ENCODE assay signal across 8 cellular contexts in genomic region chr7:65731562-65732035, GRCh38.
DNase-seq lines count a peak whose midpoint lies in the region; ATAC-seq and TF ChIP-seq lines count a peak whose summit lies in the region.

No MANE protein-coding gene starts in this region.

- POLR2A ChIA-PET in CD4-positive, alpha-beta T cell (lab: Charles Lee): no interaction called here
- POLR2A ChIA-PET in naive thymus-derived CD8-positive, alpha-beta T cell (lab: Charles Lee): interaction anchor here (1.1 kb wide), 1 partner anchor 19 kb away, joined by 3 read pairs; no protein-coding TSS in a partner anchor

- no peak for TF ChIP-seq CTCF in CD4-positive, alpha-beta T cell (IDR thresholded peaks at IDR 0.05)
- TF ChIP-seq CTCF in endodermal cell (conservative IDR thresholded peaks at IDR 0.05): peak; percentile 72

- H3K9ac ChIP-seq in endodermal cell (ENCODE audit: extremely low read depth, low read length, poor library complexity, severe bottlenecking): peak overlapping the region; percentile 4

- H3K9me3 Mint-ChIP-seq in CD4-positive, alpha-beta T cell: no peaks in the 10 kb centered on the region
- no peaks in the 10 kb centered on the region for H3K9me3 Mint-ChIP-seq in endodermal cell
- H3K9me3 Mint-ChIP-seq in naive thymus-derived CD8-positive, alpha-beta T cell: no peaks in the 10 kb centered on the region

- DNase-seq in CD4-positive, alpha-beta T cell: peak in 2 of 10 experiments; percentile 0 to 2
- DNase-seq in NCI-H2227 treated with DMSO at 0.1 percent for 48 hours (lab: John Stamatoyannopoulos, UW): peak; percentile 37
- peak; percentile 83 for DNase-seq in endodermal cell
- DNase-seq in naive thymus-derived CD8-positive, alpha-beta T cell: peak in 4 of 10 donors; percentile 8 to 19 (median 17)
- no peak for DNase-seq in DMS 273 treated with DMSO at 0.1 percent for 48 hours (lab: John Stamatoyannopoulos, UW)
- DNase-seq in aorta: no peak
- no peak for DNase-seq in glomerular visceral epithelial cell (ENCODE audit: extremely low spot score)

- CTCF ChIA-PET in CD4-positive, alpha-beta T cell (lab: Charles Lee): no interaction called here

- H3K4me1 Mint-ChIP-seq in CD4-positive, alpha-beta T cell (ENCODE audit: low read depth): peaks cover 5% of the 10 kb centered on the region
- peaks cover 3% of the 10 kb centered on the region for H3K4me1 Mint-ChIP-seq in endodermal cell
- H3K4me1 Mint-ChIP-seq in naive thymus-derived CD8-positive, alpha-beta T cell: peaks cover 2 to 11% (median 8%) of the 10 kb centered on the region in 4 donors

- peak overlapping the region; percentile 71 for H3K4me3 ChIP-seq in endodermal cell (ENCODE audit: low read length)
- H3K4me3 ChIP-seq in aorta (ENCODE audit: low read length in 2 of 2): no peak overlapping the region

- 18 to 26% methylated on average over 16 to 27 of the region's 27 CpGs for WGBS in endodermal cell (ENCODE audit: insufficient coverage in 1 of 2, insufficient read length in 1 of 2), 2 experiments
- 26 to 32% methylated on average over 26 to 27 of the region's 27 CpGs for WGBS in aorta, 2 donors

- peaks cover 2% of the 10 kb centered on the region for H3K36me3 ChIP-seq in endodermal cell (ENCODE audit: control insufficient read depth, insufficient read depth, low read length)
- H3K36me3 ChIP-seq in aorta (ENCODE audit: control insufficient read depth in 1 of 2, insufficient read depth in 2 of 2, low read length in 1 of 2): peaks cover 0 to under 1% of the 10 kb centered on the region in 2 donors

- peak; percentile 59 for ATAC-seq in CD4-positive, alpha-beta T cell (ENCODE audit: poor library complexity)
- ATAC-seq in naive thymus-derived CD8-positive, alpha-beta T cell: peak; percentile 57 to 76
- ATAC-seq in aorta (ENCODE audit: low FRiP score): no peak
- ATAC-seq in GM21390 (IDR thresholded peaks at IDR 0.05; ENCODE audit: unreplicated experiment): no peak

- intact Hi-C loops in CD4-positive, alpha-beta T cell (cut with DNase I, micrococcal nuclease): no loop called here
- intact Hi-C loops in aorta (cut with DNase I): no loop called here

- H3K27ac Mint-ChIP-seq in CD4-positive, alpha-beta T cell: no peak overlapping the region
- peak overlapping the region; percentile 49 for H3K27ac Mint-ChIP-seq in endodermal cell
- peak overlapping the region in 1 of 10 donors; percentile 70 for H3K27ac Mint-ChIP-seq in naive thymus-derived CD8-positive, alpha-beta T cell

- peaks cover 9% of the 10 kb centered on the region for H3K36me3 Mint-ChIP-seq in CD4-positive, alpha-beta T cell (ENCODE audit: low read depth)
- peaks cover 3% of the 10 kb centered on the region for H3K36me3 Mint-ChIP-seq in endodermal cell (ENCODE audit: low read depth)
- peaks cover 0 to 30% (median 0%) of the 10 kb centered on the region in 3 donors for H3K36me3 Mint-ChIP-seq in naive thymus-derived CD8-positive, alpha-beta T cell

- H3K4me1 ChIP-seq in endodermal cell (ENCODE audit: control insufficient read depth, insufficient read depth, low read length) (no peaks in the 10 kb centered on the region), aorta (ENCODE audit: control insufficient read depth in 1 of 2, insufficient read depth in 2 of 2, low read length in 2 of 2) (no peaks in the 10 kb centered on the region)

- peak overlapping the region; percentile 48 for H3K4me3 Mint-ChIP-seq in CD4-positive, alpha-beta T cell
- peak overlapping the region; percentile 49 for H3K4me3 Mint-ChIP-seq in endodermal cell
- H3K4me3 Mint-ChIP-seq in naive thymus-derived CD8-positive, alpha-beta T cell: peak overlapping the region in 7 of 10 donors; percentile 53 to 84 (median 80)

- H3K27ac ChIP-seq in CD4-positive, alpha-beta T cell (ENCODE audit: low read depth, low read length): no peak overlapping the region
- H3K27ac ChIP-seq in endodermal cell (ENCODE audit: low read depth, low read length) (no peak overlapping the region), aorta (ENCODE audit: low read depth in 1 of 2, low read length in 2 of 2) (no peak overlapping the region)

- no peaks in the 10 kb centered on the region for H3K9me3 ChIP-seq in CD4-positive, alpha-beta T cell (ENCODE audit: control insufficient read depth, low read length)
- no peaks in the 10 kb centered on the region for H3K9me3 ChIP-seq in endodermal cell (ENCODE audit: control insufficient read depth, low read length)
- H3K9me3 ChIP-seq in aorta (ENCODE audit: control insufficient read depth, low read length): no peaks in the 10 kb centered on the region

- no peaks in the 10 kb centered on the region for H3K27me3 ChIP-seq in CD4-positive, alpha-beta T cell (ENCODE audit: control insufficient read depth, insufficient read depth, low read length)
- H3K27me3 ChIP-seq in endodermal cell (ENCODE audit: control insufficient read depth, insufficient read depth, low read length, poor library complexity, severe bottlenecking) (no peaks in the 10 kb centered on the region), aorta (ENCODE audit: control insufficient read depth in 1 of 2, insufficient read depth in 2 of 2, low read length in 1 of 2) (no peaks in the 10 kb centered on the region)

- H3K27me3 Mint-ChIP-seq in CD4-positive, alpha-beta T cell: no peaks in the 10 kb centered on the region
- H3K27me3 Mint-ChIP-seq in endodermal cell (ENCODE audit: insufficient read depth): no peaks in the 10 kb centered on the region
- H3K27me3 Mint-ChIP-seq in naive thymus-derived CD8-positive, alpha-beta T cell: no peaks in the 10 kb centered on the region

Comparison
In these comparisons a context has a peak if more than half of its experiments do, and no peak if none do; other contexts are left out.
1. ATAC-seq: peak in CD4-positive, alpha-beta T cell (single experiment) and naive thymus-derived CD8-positive, alpha-beta T cell (2 of 2); none in aorta (single experiment) and GM21390 (single experiment).
2. DNase-seq: peak in NCI-H2227 treated with DMSO at 0.1 percent for 48 hours (single experiment) and endodermal cell (single experiment); none in DMS 273 treated with DMSO at 0.1 percent for 48 hours (single experiment), aorta (0 of 2) and glomerular visceral epithelial cell (single experiment).
3. Peak in every context shown above with its lines, with median percentiles within 50 percentile points of each other: H3K4me3 Mint-ChIP-seq.